In the genomic region with DNA sequence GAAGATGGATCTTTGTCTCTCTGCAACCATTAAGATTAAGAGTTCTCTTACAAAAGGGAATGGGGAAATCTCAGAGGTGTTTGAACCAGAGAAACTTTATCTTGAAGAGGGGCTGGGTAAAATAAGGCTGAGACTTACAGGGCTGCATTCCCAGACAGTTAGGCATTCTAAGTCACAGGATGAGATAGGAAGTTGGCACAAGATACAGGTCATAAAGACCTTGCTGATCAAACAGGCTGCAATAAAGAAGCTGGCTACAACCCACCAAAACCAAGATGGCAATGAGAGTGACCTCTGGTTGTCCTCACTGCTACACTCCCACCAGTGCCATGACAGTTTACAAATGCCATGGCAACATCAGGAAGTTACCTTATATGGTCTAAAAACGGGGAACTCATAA, we compare ENCODE assay signal across 10 cellular contexts. TPM values are rescaled to one million over a fixed set of nuclear protein-coding genes. Genes with fewer than 3 reads are reported as not detected.
DNase-seq lines count a peak whose midpoint lies in the region; ATAC-seq, FAIRE-seq and TF ChIP-seq lines count a peak whose summit lies in the region.
"Not testable (repeated sequence)": the region's sequence is repeated elsewhere in the genome, so short reads cannot be mapped to it uniquely, and the experiment has no call there.
"Had no signal": no experiment of that assay in that cellular context is flagged by ENCODE, and none has a peak within 500 bp of the region (broad histone marks: within the 10 kb centered on the region; RNA-seq: fewer than 3 reads in every experiment).

No MANE protein-coding gene starts in this region.

- H3K9ac ChIP-seq in colonic mucosa (ENCODE audit: low read depth in 2 of 2, low read length in 2 of 2) = not testable (repeated sequence)

- TF ChIP-seq EP300 in A549 (IDR thresholded peaks at IDR 0.05) = peak; percentile 70 to 75; a peak in 3 of 5 replicates

- H3K27ac ChIP-seq in A549 (peak overlapping the region; percentile 88 to 89), colonic mucosa (peak overlapping the region; percentile 42), small intestine (ENCODE audit: low read depth in 1 of 2, low read length in 1 of 2) (peak overlapping the region; percentile 48 to 65)

- not testable (repeated sequence) for TF ChIP-seq POLR2A in A549 (IDR thresholded peaks at IDR 0.05; ENCODE audit: low read length)

- H3K9me3 ChIP-seq in A549; colonic mucosa; small intestine (ENCODE audit: control insufficient read depth, low read depth): not testable (repeated sequence)

- WGBS in A549 (ENCODE audit: missing lambda C conversion rate) = 0% methylated on average over 1 of the region's 1 CpG
- WGBS in small intestine, 3 donors = 0 to 30% (median 15%) methylated on average over 1 of the region's 1 CpG

- intact Hi-C loops in colonic mucosa (cut with DNase I); left colon (cut with DNase I, micrococcal nuclease): not testable (repeated sequence)

- H3K4me2 ChIP-seq in A549 = peak overlapping the region; percentile 55

- not testable (repeated sequence) for H3K27me3 ChIP-seq in colonic mucosa; small intestine (ENCODE audit: control insufficient read depth in 2 of 2, insufficient read depth in 2 of 2, low read length in 2 of 2)

- not testable (repeated sequence) for H3K4me3 ChIP-seq in A549; colonic mucosa; fibroblast of villous mesenchyme (ENCODE audit: low read depth, low read length); small intestine (ENCODE audit: low read depth in 1 of 2, low read length in 2 of 2)

- not testable (repeated sequence) for FAIRE-seq in A549 (lab: Jason Lieb, UNC); small intestine (lab: Jason Lieb, UNC)
- FAIRE-seq in RCC 7860 (lab: Jason Lieb, UNC) = peak; percentile 95

- 0 out of 5 replicates have a peak, but pooled peaks of 1 of the 2 experiments have one; percentile 12 for TF ChIP-seq RAD21 in A549 (conservative IDR thresholded peaks at IDR 0.05 in 1 of 2, IDR thresholded peaks at IDR 0.05 in 1 of 2)

- TF ChIP-seq CTCF in A549 (IDR thresholded peaks at IDR 0.05); colonic mucosa (IDR thresholded peaks at IDR 0.05); fibroblast of villous mesenchyme (IDR thresholded peaks at IDR 0.05; ENCODE audit: insufficient read depth, low read depth, low read length): not testable (repeated sequence)

- H3K36me3 ChIP-seq in colonic mucosa; small intestine (ENCODE audit: control insufficient read depth in 2 of 2, insufficient read depth in 2 of 2, low read length in 2 of 2): not testable (repeated sequence)

- POLR2A ChIA-PET in A549 (lab: Yijun Ruan, JAX) = interaction anchor here (0.8 to 1.1 kb wide), 2 partner anchors 11 to 110 kb away, joined by 3 to 4 read pairs; a partner anchor contains a TSS

- CTCF ChIA-PET in A549 (lab: Yijun Ruan, JAX) = not testable (repeated sequence)

- peaks cover 40% of the 10 kb centered on the region for H3K4me1 ChIP-seq in A549
- not testable (repeated sequence) for H3K4me1 ChIP-seq in colonic mucosa; small intestine (ENCODE audit: control insufficient read depth in 2 of 2, insufficient read depth in 1 of 2, low read depth in 1 of 2, low read length in 1 of 2)

- ATAC-seq in A549 (peak; percentile 39 to 76; a peak in 4 of 6 replicates), left colon (peak; percentile 55)

- DNase-seq in A549 (ENCODE audit: low read depth in 1 of 2, low spot score in 1 of 2) (peak in 1 of 2 experiments; percentile 85), EH (ENCODE audit: low read depth) (peak; percentile 12), RCC 7860 (ENCODE audit: low spot score) (peak; percentile 86), astrocyte of the hippocampus (ENCODE audit: low read depth, low spot score) (peak; percentile 41), colonic mucosa (peak; percentile 31), fibroblast of villous mesenchyme (ENCODE audit: low read depth) (peak; percentile 57), left colon (peak in 1 of 2 donors; percentile 42), small intestine (peak; percentile 38)

TF ChIP-seq in A549, 52 proteins besides CTCF, POLR2A, EP300 and RAD21:
- TF ChIP-seq SMC3 (IDR thresholded peaks at IDR 0.05) = 0 out of 3 replicates have a peak, but pooled peaks have one; percentile 9
- 0 out of 5 replicates have a peak, but pooled peaks of 1 of the 2 experiments have one; percentile 40 for TF ChIP-seq JUN (IDR thresholded peaks at IDR 0.05)
- peak; percentile 68 for TF ChIP-seq JUNB (IDR thresholded peaks at IDR 0.05)
- 0 out of 2 replicates have a peak, but pooled peaks have one; percentile 38 for TF ChIP-seq FOSL2 (IDR thresholded peaks at IDR 0.05)
- TF ChIP-seq FOSL2 (CRISPR knock-in tag; IDR thresholded peaks at IDR 0.05) = peak; percentile 61
- TF ChIP-seq GATA3 (IDR thresholded peaks at IDR 0.05; ENCODE audit: borderline replicate concordance) = peak; percentile 77; the same call in 1 of the 2 replicates
- TF ChIP-seq CEBPB (IDR thresholded peaks at IDR 0.05) = 0 out of 4 replicates have a peak, but pooled peaks of 1 of the 2 experiments have one; percentile 7

RNA-seq across cellular contexts. Expression of a gene that starts 21.0 kb away (rescaled TPM):
- polyA plus RNA-seq in A549 (2011; rRNA removed) (not detected in 2 replicates), A549 (2017; fragmentation: RNase III; extraction: RNeasy Plus Mini Kit Qiagen cat#74134 plus additional on column Dnase treatment) (0.04 TPM in 1 of 3 replicates, not detected in the others), small intestine (not detected)
- 0.03 TPM in 1 of 2 replicates, not detected in the other for polyA plus RNA-seq in A549 (2012; cell fraction: cytosol; rRNA removed)
- polyA plus RNA-seq in A549 (2012; cell fraction: nucleus; rRNA removed) = not detected in 2 replicates
- polyA minus RNA-seq in A549 (2011; rRNA and poly(A)+ RNA removed) = not detected in 2 replicates
- total RNA-seq in colonic mucosa (not detected), fibroblast of villous mesenchyme (under 0.01 TPM in 2 replicates), left colon (not detected)
- total RNA-seq: OCI-LY7 had no signal
- polyA plus RNA-seq: CD14-positive monocyte had no signal
